ENCODE assay signal across 9 cellular contexts in genomic region chr11:123054301-123055065, GRCh38. TPM values are rescaled to one million over a fixed set of nuclear protein-coding genes. Genes with fewer than 3 reads are reported as not detected.
DNase-seq lines count a peak whose midpoint lies in the region; ATAC-seq and TF ChIP-seq lines count a peak whose summit lies in the region.
"Had no signal": no experiment of that assay in that cellular context is flagged by ENCODE, and none has a peak within 500 bp of the region (broad histone marks: within the 10 kb centered on the region; RNA-seq: fewer than 3 reads in every experiment).

No MANE protein-coding gene starts in this region.

- no peaks in the 10 kb centered on the region for H3K27me3 Mint-ChIP-seq in activated T-helper 1 cell treated with anti-CD3 and anti-CD28 coated beads, Interleukin-12 subunit alpha, Interleukin-12 subunit beta, Interleukin-2, Interleukin-4 antibody, amounts not matched to agents 30 ng/mL and 10 ng/mL and 1 ng/mL, durations not matched to agents 14 hours and 24 hours and 36 hours (ENCODE audit: insufficient read depth)
- peaks cover under 1% of the 10 kb centered on the region for H3K27me3 Mint-ChIP-seq in glutamatergic neuron (ENCODE audit: unreplicated experiment)
- H3K27me3 Mint-ChIP-seq: dendritic cell treated with granulocyte-macrophage colony-stimulating factor and Interleukin-4, amounts not matched to agents 40 ng/mL and 50 ng/mL, for 4 days had no signal

- intact Hi-C loops in activated T-helper 1 cell treated with anti-CD3 and anti-CD28 coated beads, Interleukin-12 subunit alpha, Interleukin-12 subunit beta, Interleukin-2, Interleukin-4 antibody, amounts not matched to agents 30 ng/mL and 10 ng/mL and 1 ng/mL, durations not matched to agents 14 hours and 24 hours and 36 hours (cut with micrococcal nuclease), result loop anchor here (1.0 to 2.0 kb wide), 4 partner anchors 32 to 191 kb away; no protein-coding TSS in a partner anchor

- peak; percentile 59 for ATAC-seq in GM21381 (IDR thresholded peaks at IDR 0.05; ENCODE audit: unreplicated experiment)

- peaks cover 48% of the 10 kb centered on the region for H3K36me3 Mint-ChIP-seq in activated T-helper 1 cell treated with anti-CD3 and anti-CD28 coated beads, Interleukin-12 subunit alpha, Interleukin-12 subunit beta, Interleukin-2, Interleukin-4 antibody, amounts not matched to agents 30 ng/mL and 10 ng/mL and 1 ng/mL, durations not matched to agents 14 hours and 24 hours and 36 hours (ENCODE audit: low read depth)
- H3K36me3 Mint-ChIP-seq in glutamatergic neuron (ENCODE audit: unreplicated experiment), result peaks cover under 1% of the 10 kb centered on the region

- H3K4me3 ChIP-seq in HL-60 (replicated peaks; ENCODE audit: insufficient read depth, low read length), result no peak overlapping the region

- TF ChIP-seq CTCF in HL-60 (IDR thresholded peaks at IDR 0.05; ENCODE audit: insufficient read depth, low read length), result peak; percentile 58
- TF ChIP-seq CTCF in glutamatergic neuron (IDR thresholded peaks at IDR 0.05; ENCODE audit: partially characterized antibody, unreplicated experiment), result peak; percentile 82

- no peak overlapping the region for H3K27ac ChIP-seq in HL-60 (replicated peaks)

- no peak overlapping the region for H3K4me3 Mint-ChIP-seq in activated T-helper 1 cell treated with anti-CD3 and anti-CD28 coated beads, Interleukin-12 subunit alpha, Interleukin-12 subunit beta, Interleukin-2, Interleukin-4 antibody, amounts not matched to agents 30 ng/mL and 10 ng/mL and 1 ng/mL, durations not matched to agents 14 hours and 24 hours and 36 hours
- H3K4me3 Mint-ChIP-seq in glutamatergic neuron (ENCODE audit: unreplicated experiment), result no peak overlapping the region
- H3K4me3 Mint-ChIP-seq: dendritic cell treated with granulocyte-macrophage colony-stimulating factor and Interleukin-4, amounts not matched to agents 40 ng/mL and 50 ng/mL, for 4 days had no signal

- H3K27ac Mint-ChIP-seq in activated T-helper 1 cell treated with anti-CD3 and anti-CD28 coated beads, Interleukin-12 subunit alpha, Interleukin-12 subunit beta, Interleukin-2, Interleukin-4 antibody, amounts not matched to agents 30 ng/mL and 10 ng/mL and 1 ng/mL, durations not matched to agents 14 hours and 24 hours and 36 hours, result peak overlapping the region; percentile 52
- no peak overlapping the region for H3K27ac Mint-ChIP-seq in glutamatergic neuron (ENCODE audit: unreplicated experiment)
- H3K27ac Mint-ChIP-seq: dendritic cell treated with granulocyte-macrophage colony-stimulating factor and Interleukin-4, amounts not matched to agents 40 ng/mL and 50 ng/mL, for 4 days had no signal

- no peaks in the 10 kb centered on the region for H3K9me3 Mint-ChIP-seq in activated T-helper 1 cell treated with anti-CD3 and anti-CD28 coated beads, Interleukin-12 subunit alpha, Interleukin-12 subunit beta, Interleukin-2, Interleukin-4 antibody, amounts not matched to agents 30 ng/mL and 10 ng/mL and 1 ng/mL, durations not matched to agents 14 hours and 24 hours and 36 hours
- H3K9me3 Mint-ChIP-seq in glutamatergic neuron (ENCODE audit: unreplicated experiment), result peaks cover 4% of the 10 kb centered on the region
- H3K9me3 Mint-ChIP-seq: dendritic cell treated with granulocyte-macrophage colony-stimulating factor and Interleukin-4, amounts not matched to agents 40 ng/mL and 50 ng/mL, for 4 days had no signal

- no peaks in the 10 kb centered on the region for H3K27me3 ChIP-seq in HL-60 (ENCODE audit: insufficient read depth, poor library complexity, severe bottlenecking)

- H3K4me1 Mint-ChIP-seq in activated T-helper 1 cell treated with anti-CD3 and anti-CD28 coated beads, Interleukin-12 subunit alpha, Interleukin-12 subunit beta, Interleukin-2, Interleukin-4 antibody, amounts not matched to agents 30 ng/mL and 10 ng/mL and 1 ng/mL, durations not matched to agents 14 hours and 24 hours and 36 hours (ENCODE audit: low read depth), result peaks cover 49% of the 10 kb centered on the region
- H3K4me1 Mint-ChIP-seq in glutamatergic neuron (ENCODE audit: low read depth, unreplicated experiment), result peaks cover 10% of the 10 kb centered on the region

- in situ Hi-C loops in G401 (cut with HindIII; ENCODE audit: low sequenced_read_pairs), result no loop called here

- DNase-seq in G401 (ENCODE audit: low spot score), result peak; percentile 93
- DNase-seq in HL-60 (ENCODE audit: low read depth in 1 of 2, low spot score in 1 of 2), result peak; percentile 38 to 54
- peak; percentile 93 for DNase-seq in NCI-H526 treated with DMSO at 0.1 percent for 48 hours (lab: John Stamatoyannopoulos, UW)
- no peak for DNase-seq in activated T-helper 1 cell treated with anti-CD3 and anti-CD28 coated beads, Interleukin-12 subunit alpha, Interleukin-12 subunit beta, Interleukin-2, Interleukin-4 antibody, amounts not matched to agents 30 ng/mL and 10 ng/mL and 1 ng/mL, durations not matched to agents 14 hours and 24 hours and 36 hours (ENCODE audit: low spot score)
- no peak for DNase-seq in glutamatergic neuron
- DNase-seq in renal cortical epithelial cell (ENCODE audit: low read depth), result peak; percentile 73
- no peak for DNase-seq in GM19240 (ENCODE audit: insufficient read length, low spot score)

RNA-seq across cellular contexts. Expression of gene HSPA8, which starts 7.5 kb away (rescaled TPM):
- 2,144 and 3,148 TPM in 2 replicates for total RNA-seq in G401 (2014; rRNA removed; shearing (Covaris generic))
- total RNA-seq in activated T-helper 1 cell treated with anti-CD3 and anti-CD28 coated beads, Interleukin-12 subunit alpha, Interleukin-12 subunit beta, Interleukin-2, Interleukin-4 antibody, amounts not matched to agents 30 ng/mL and 10 ng/mL and 1 ng/mL, durations not matched to agents 14 hours and 24 hours and 36 hours, result 4,132 and 4,214 TPM in 2 replicates
- 1,228 TPM for total RNA-seq in glutamatergic neuron (ENCODE audit: unreplicated experiment)
- 1,819 and 2,648 TPM in 2 replicates for total RNA-seq in renal cortical epithelial cell

Comparison
In these comparisons a context has a peak if more than half of its experiments do, and no peak if none do; other contexts are left out.
1. DNase-seq: peak in G401 (single experiment), HL-60 (2 of 2), NCI-H526 treated with DMSO at 0.1 percent for 48 hours (single experiment) and renal cortical epithelial cell (single experiment); none in activated T-helper 1 cell treated with anti-CD3 and anti-CD28 coated beads, Interleukin-12 subunit alpha, Interleukin-12 subunit beta, Interleukin-2, Interleukin-4 antibody, amounts not matched to agents 30 ng/mL and 10 ng/mL and 1 ng/mL, durations not matched to agents 14 hours and 24 hours and 36 hours (single experiment), glutamatergic neuron (single experiment) and GM19240 (single experiment).